Comparison of ENCODE assay signal across 23 cellular contexts in genomic region chr6:53340536-53340935, GRCh38.
"Had no signal": no experiment of that assay in that cellular context is flagged by ENCODE, and none has a peak within 500 bp of the region (broad histone marks: within the 10 kb centered on the region; RNA-seq: fewer than 3 reads in every experiment).

No MANE protein-coding gene starts in this region.

- H3K27ac ChIP-seq: ascending aorta, breast epithelium, epithelial cell of prostate, right atrium auricular region, WERI-Rb-1 had no signal

- H3K9me3 ChIP-seq: ascending aorta, breast epithelium, right atrium auricular region had no signal

- H3K4me3 Mint-ChIP-seq: activated CD8-positive, alpha-beta T cell treated with anti-CD3 and anti-CD28 coated beads, Interleukin-2, amount 10 ng/mL, durations not matched to agents 7 days and 5 days; activated naive CD8-positive, alpha-beta T cell treated with anti-CD3 and anti-CD28 coated beads, Interleukin-2, amount 50 U/mL, for 24 hours; activated T-helper 1 cell treated with anti-CD3 and anti-CD28 coated beads, Interleukin-12 subunit alpha, Interleukin-12 subunit beta, Interleukin-2, Interleukin-4 antibody, amounts not matched to agents 30 ng/mL and 10 ng/mL and 1 ng/mL, durations not matched to agents 14 hours and 24 hours and 36 hours; dendritic cell treated with granulocyte-macrophage colony-stimulating factor and Interleukin-4, amounts not matched to agents 40 ng/mL and 50 ng/mL, for 4 days; immature natural killer cell; nephron progenitor cell; T-helper 1 cell treated with Interleukin-12 subunit alpha and Interleukin-12 subunit beta and Interleukin-4 antibody, amounts not matched to agents 30 μg/mL and 1 μg/mL, for 36 hours; type B pancreatic cell had no signal

- H3K27me3 Mint-ChIP-seq: activated naive CD8-positive, alpha-beta T cell treated with anti-CD3 and anti-CD28 coated beads, Interleukin-2, amount 50 U/mL, for 24 hours; dendritic cell treated with granulocyte-macrophage colony-stimulating factor and Interleukin-4, amounts not matched to agents 40 ng/mL and 50 ng/mL, for 4 days; progenitor cell of endocrine pancreas; type B pancreatic cell had no signal

- H3K9me3 Mint-ChIP-seq: activated naive CD8-positive, alpha-beta T cell treated with anti-CD3 and anti-CD28 coated beads, Interleukin-2, amount 50 U/mL, for 24 hours; activated T-helper 1 cell treated with anti-CD3 and anti-CD28 coated beads, Interleukin-12 subunit alpha, Interleukin-12 subunit beta, Interleukin-2, Interleukin-4 antibody, amounts not matched to agents 30 ng/mL and 10 ng/mL and 1 ng/mL, durations not matched to agents 14 hours and 24 hours and 36 hours; dendritic cell treated with granulocyte-macrophage colony-stimulating factor and Interleukin-4, amounts not matched to agents 40 ng/mL and 50 ng/mL, for 4 days; immature natural killer cell; nephron progenitor cell; T-helper 1 cell treated with Interleukin-12 subunit alpha and Interleukin-12 subunit beta and Interleukin-4 antibody, amounts not matched to agents 30 μg/mL and 1 μg/mL, for 36 hours; type B pancreatic cell had no signal

- H3K27ac Mint-ChIP-seq: activated CD8-positive, alpha-beta T cell treated with anti-CD3 and anti-CD28 coated beads, Interleukin-2, amount 10 ng/mL, durations not matched to agents 7 days and 5 days; activated naive CD8-positive, alpha-beta T cell treated with anti-CD3 and anti-CD28 coated beads, Interleukin-2, amount 50 U/mL, for 24 hours; activated T-helper 1 cell treated with anti-CD3 and anti-CD28 coated beads, Interleukin-12 subunit alpha, Interleukin-12 subunit beta, Interleukin-2, Interleukin-4 antibody, amounts not matched to agents 30 ng/mL and 10 ng/mL and 1 ng/mL, durations not matched to agents 14 hours and 24 hours and 36 hours; dendritic cell treated with granulocyte-macrophage colony-stimulating factor and Interleukin-4, amounts not matched to agents 40 ng/mL and 50 ng/mL, for 4 days; nephron progenitor cell; progenitor cell of endocrine pancreas; T-helper 1 cell treated with Interleukin-12 subunit alpha and Interleukin-12 subunit beta and Interleukin-4 antibody, amounts not matched to agents 30 μg/mL and 1 μg/mL, for 36 hours; type B pancreatic cell had no signal

- H3K36me3 ChIP-seq: breast epithelium had no signal

- H3K4me3 ChIP-seq: ascending aorta, breast epithelium, right atrium auricular region had no signal

- DNase-seq: activated CD4-positive, alpha-beta T cell treated with anti-CD3 and anti-CD28 coated beads for 4 hours; activated CD8-positive, alpha-beta memory T cell treated with anti-CD3 and anti-CD28 coated beads, Interleukin-2, amount 50 U/mL, for 48 hours; activated CD8-positive, alpha-beta T cell treated with anti-CD3 and anti-CD28 coated beads, Interleukin-2, amount 10 ng/mL, durations not matched to agents 7 days and 5 days; activated naive CD4-positive, alpha-beta T cell; activated naive CD8-positive, alpha-beta T cell treated with anti-CD3 and anti-CD28 coated beads, Interleukin-2, amount 50 U/mL, for 24 hours; cerebellar nuclear complex; effector memory CD4-positive, alpha-beta T cell; head of caudate nucleus; immature natural killer cell; nephron progenitor cell; stimulated activated CD4-positive, alpha-beta T cell treated with anti-CD3 and anti-CD28 coated beads, Interleukin-15, amount 100 ng/mL, for 24 hours; stimulated activated CD4-positive, alpha-beta T cell treated with anti-CD3 and anti-CD28 coated beads, Interleukin-4, amount 100 ng/mL, for 1 hour; stimulated activated naive CD4-positive, alpha-beta T cell treated with Interleukin-2 at 50 U/mL for 16 hours; WERI-Rb-1 had no signal

- H3K36me3 Mint-ChIP-seq: immature natural killer cell had no signal

- H3K4me1 ChIP-seq: breast epithelium had no signal
